In genomic region chr4:86344127-86344526, GRCh38 we compare ENCODE assay signal across 22 cellular contexts. TPM values are rescaled to one million over a fixed set of nuclear protein-coding genes. Genes with fewer than 3 reads are reported as not detected.
"Had no signal": no experiment of that assay in that cellular context is flagged by ENCODE, and none has a peak within 500 bp of the region (broad histone marks: within the 10 kb centered on the region; RNA-seq: fewer than 3 reads in every experiment).

No MANE protein-coding gene starts in this region.

- H3K4me1 Mint-ChIP-seq: immature natural killer cell; naive thymus-derived CD4-positive, alpha-beta T cell had no signal

- H3K36me3 Mint-ChIP-seq: immature natural killer cell; naive thymus-derived CD4-positive, alpha-beta T cell had no signal

- H3K4me2 ChIP-seq: hepatocyte had no signal

- H3K27ac ChIP-seq: colonic mucosa, esophagus muscularis mucosa, foreskin keratinocyte, gastroesophageal sphincter, heart left ventricle, hepatocyte, left lung, lower lobe of right lung had no signal

- DNase-seq: colonic mucosa; dermis blood vessel endothelial cell; dorsolateral prefrontal cortex; effector CD4-positive, alpha-beta T cell; effector memory CD4-positive, alpha-beta T cell; foreskin keratinocyte; heart left ventricle; hypothalamus; immature natural killer cell; left cardiac atrium; left lung; left ventricle myocardium superior; lower lobe of right lung; mesenchymal stem cell; midbrain; naive thymus-derived CD4-positive, alpha-beta T cell had no signal

- H3K4me3 ChIP-seq: colonic mucosa, dorsolateral prefrontal cortex, esophagus muscularis mucosa, gastroesophageal sphincter, heart left ventricle, hepatocyte, left lung, lower lobe of right lung had no signal

- H3K36me3 ChIP-seq: colonic mucosa, esophagus muscularis mucosa, gastroesophageal sphincter, heart left ventricle, left lung, lower lobe of right lung had no signal

- H3K27ac Mint-ChIP-seq: immature natural killer cell; naive thymus-derived CD4-positive, alpha-beta T cell had no signal

- H3K27me3 Mint-ChIP-seq: naive thymus-derived CD4-positive, alpha-beta T cell had no signal

- FAIRE-seq: endothelial cell of umbilical vein, frontal cortex, keratinocyte had no signal

- ATAC-seq: foreskin keratinocyte; gastroesophageal sphincter; heart left ventricle; left cardiac atrium; left lung; left ventricle myocardium superior; lower lobe of right lung; naive thymus-derived CD4-positive, alpha-beta T cell had no signal

- H3K4me3 Mint-ChIP-seq: immature natural killer cell; naive thymus-derived CD4-positive, alpha-beta T cell had no signal

- H3K27me3 ChIP-seq: colonic mucosa, dorsolateral prefrontal cortex, esophagus muscularis mucosa, foreskin keratinocyte, gastroesophageal sphincter, heart left ventricle, hepatocyte, left lung had no signal

- H3K4me1 ChIP-seq: colonic mucosa, gastroesophageal sphincter, left lung, lower lobe of right lung had no signal

- H3K79me2 ChIP-seq: hepatocyte had no signal

RNA-seq across cellular contexts. Expression of gene MAPK10, which starts 15.7 kb away (rescaled TPM):
- total RNA-seq: endothelial cell of umbilical vein had no signal
- polyA plus RNA-seq: immature natural killer cell; naive thymus-derived CD4-positive, alpha-beta T cell had no signal
